ENCODE assay signal across 10 cellular contexts in genomic region chr16:58843675-58844074, GRCh38.
DNase-seq lines count a peak whose midpoint lies in the region; ATAC-seq and TF ChIP-seq lines count a peak whose summit lies in the region.
"Had no signal": no experiment of that assay in that cellular context is flagged by ENCODE, and none has a peak within 500 bp of the region (broad histone marks: within the 10 kb centered on the region; RNA-seq: fewer than 3 reads in every experiment).

No MANE protein-coding gene starts in this region.

- no peaks in the 10 kb centered on the region for H3K4me1 Mint-ChIP-seq in chondrocyte (ENCODE audit: low read depth)
- H3K4me1 Mint-ChIP-seq: B cell had no signal

- DNase-seq in NCI-H510A treated with DMSO at 0.1 percent for 48 hours (lab: John Stamatoyannopoulos, UW), result peak; percentile 18
- DNase-seq in NCI-H510A (lab: John Stamatoyannopoulos, UW), result no peak
- peak; percentile 21 for DNase-seq in LHCN-M2 (ENCODE audit: low read depth)
- DNase-seq in chondrocyte (ENCODE audit: low spot score), result no peak
- DNase-seq in skeletal muscle cell (ENCODE audit: low read depth), result peak; percentile 7
- no peak for DNase-seq in activated CD4-positive, alpha-beta T cell treated with anti-CD3 and anti-CD28 coated beads for 48 hours
- no peak for DNase-seq in stimulated activated CD4-positive, alpha-beta T cell treated with anti-CD3 and anti-CD28 coated beads, Interleukin-4, amount 100 ng/mL, for 24 hours

- H3K36me3 Mint-ChIP-seq in chondrocyte (ENCODE audit: low read depth), result no peaks in the 10 kb centered on the region

- TF ChIP-seq CTCF in chondrocyte (IDR thresholded peaks at IDR 0.05), result peak; percentile 80

- no peak overlapping the region for H3K4me3 ChIP-seq in skeletal muscle cell (ENCODE audit: low read depth, low read length)
- H3K4me3 ChIP-seq: SJCRH30 had no signal

- no peak overlapping the region for H3K4me3 Mint-ChIP-seq in chondrocyte (ENCODE audit: unreplicated experiment)
- H3K4me3 Mint-ChIP-seq: B cell had no signal

- no peak for ATAC-seq in GM21528 (IDR thresholded peaks at IDR 0.05; ENCODE audit: low FRiP score, unreplicated experiment)

- H3K27ac Mint-ChIP-seq in chondrocyte (ENCODE audit: unreplicated experiment), result no peak overlapping the region
- H3K27ac Mint-ChIP-seq: B cell had no signal

- no peaks in the 10 kb centered on the region for H3K9me3 Mint-ChIP-seq in chondrocyte (ENCODE audit: low read depth)

- peaks cover 7% of the 10 kb centered on the region for H3K27me3 Mint-ChIP-seq in chondrocyte (ENCODE audit: low read depth)
- H3K27me3 Mint-ChIP-seq: B cell had no signal

Comparison
In these comparisons a context has a peak if more than half of its experiments do, and no peak if none do; other contexts are left out.
1. DNase-seq: peak in NCI-H510A treated with DMSO at 0.1 percent for 48 hours (single experiment), LHCN-M2 (single experiment) and skeletal muscle cell (single experiment); none in NCI-H510A (single experiment), chondrocyte (single experiment), activated CD4-positive, alpha-beta T cell treated with anti-CD3 and anti-CD28 coated beads for 48 hours (single experiment) and stimulated activated CD4-positive, alpha-beta T cell treated with anti-CD3 and anti-CD28 coated beads, Interleukin-4, amount 100 ng/mL, for 24 hours (single experiment).